ENCODE assay signal across 16 cellular contexts in the genomic region with DNA sequence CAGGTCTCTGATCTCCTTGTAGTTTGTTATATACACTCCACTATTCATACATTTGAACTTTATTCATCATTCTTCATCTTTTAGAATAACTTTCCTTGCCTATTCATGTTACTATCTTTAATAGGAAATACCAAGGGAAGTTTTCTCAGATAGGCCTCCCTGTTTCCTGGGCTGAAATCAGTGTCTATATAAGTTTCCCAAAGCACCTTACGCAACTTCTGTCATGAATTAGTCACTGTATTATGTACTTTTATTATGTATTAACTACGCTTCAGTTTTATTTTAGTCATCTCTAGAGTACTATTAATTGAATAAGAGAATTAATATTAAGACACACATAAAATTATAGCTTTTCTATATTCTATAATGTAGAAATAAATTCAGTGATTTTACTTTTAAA.
DNase-seq lines count a peak whose midpoint lies in the region; ATAC-seq and TF ChIP-seq lines count a peak whose summit lies in the region.
"Had no signal": no experiment of that assay in that cellular context is flagged by ENCODE, and none has a peak within 500 bp of the region (broad histone marks: within the 10 kb centered on the region; RNA-seq: fewer than 3 reads in every experiment).

No MANE protein-coding gene starts in this region.

- H3K9ac ChIP-seq in HCT116 (ENCODE audit: low read length) (no peak overlapping the region), SK-N-MC (ENCODE audit: insufficient read length) (no peak overlapping the region), colonic mucosa (ENCODE audit: low read depth in 2 of 2, low read length in 2 of 2) (no peak overlapping the region)

- H3K4me1 ChIP-seq in HCT116 (ENCODE audit: control insufficient read depth in 1 of 2, insufficient read depth in 2 of 2, low read length in 2 of 2) (no peaks in the 10 kb centered on the region), colonic mucosa (no peaks in the 10 kb centered on the region), sigmoid colon (no peaks in the 10 kb centered on the region)
- H3K4me1 ChIP-seq: SJCRH30 had no signal

- H3K4me3 ChIP-seq in HCT116 (replicated peaks in 1 of 2; ENCODE audit: low read depth in 1 of 2, low read length in 2 of 2) (no peak overlapping the region), SK-N-MC (no peak overlapping the region), fibroblast of mammary gland (ENCODE audit: control insufficient read depth, low read depth, low read length) (no peak overlapping the region), colonic mucosa (no peak overlapping the region), sigmoid colon (no peak overlapping the region)
- H3K4me3 ChIP-seq: GM12878, PC-9, SJCRH30 had no signal

- H3K36me3 ChIP-seq in HCT116 (ENCODE audit: control insufficient read depth in 1 of 2, insufficient read depth in 2 of 2, low read length in 2 of 2) (no peaks in the 10 kb centered on the region), SK-N-MC (ENCODE audit: insufficient read depth, low read length) (no peaks in the 10 kb centered on the region), colonic mucosa (no peaks in the 10 kb centered on the region), sigmoid colon (no peaks in the 10 kb centered on the region)
- H3K36me3 ChIP-seq: SJCRH30 had no signal

- no peak for ATAC-seq in HCT116
- ATAC-seq: GM12878 had no signal

- no peaks in the 10 kb centered on the region for H4K20me1 ChIP-seq in HCT116 (ENCODE audit: insufficient read depth)

- POLR2A ChIA-PET in HCT116 (lab: Charles Lee), result no interaction called here

- WGBS in sigmoid colon, 2 donors, result 90 to 92% methylated on average over 2 of the region's 2 CpGs

- intact Hi-C loops in HCT116 (cut with micrococcal nuclease), result no loop called here
- intact Hi-C loops in colonic mucosa (cut with DNase I), result no loop called here
- intact Hi-C loops in sigmoid colon (cut with DNase I), result no loop called here

- H3K9me3 ChIP-seq in HCT116 (ENCODE audit: control insufficient read depth in 1 of 2, insufficient read depth in 1 of 2, low read depth in 1 of 2, low read length in 2 of 2), result no peaks in the 10 kb centered on the region
- H3K9me3 ChIP-seq in SK-N-MC (ENCODE audit: low read depth, low read length), result no peaks in the 10 kb centered on the region
- H3K9me3 ChIP-seq in colonic mucosa, result no peaks in the 10 kb centered on the region
- no peaks in the 10 kb centered on the region for H3K9me3 ChIP-seq in sigmoid colon
- H3K9me3 ChIP-seq: SJCRH30 had no signal

- DNase-seq in HCT116 (ENCODE audit: low read depth, low spot score), result no peak
- peak; percentile 34 for DNase-seq in SK-N-MC (ENCODE audit: low read depth, low spot score)
- DNase-seq in fibroblast of mammary gland (ENCODE audit: low read depth), result peak; percentile 18
- DNase-seq in colonic mucosa, result no peak
- DNase-seq in sigmoid colon, result no peak
- DNase-seq in T-helper 1 cell, result no peak
- no peak for DNase-seq in NCI-H1694 (lab: John Stamatoyannopoulos, UW)
- DNase-seq: DMS 273 treated with DMSO at 0.1 percent for 48 hours, GOT3, KBM-7, NCI-H187 treated with DMSO at 0.1 percent for 48 hours, NCI-H2227 treated with DMSO at 0.1 percent for 48 hours, NCI-H524, PC-9, SJCRH30 had no signal

- no peaks in the 10 kb centered on the region for H3K79me2 ChIP-seq in HCT116 (ENCODE audit: insufficient read depth, low read length)

- TF ChIP-seq RAD21 in HCT116 (IDR thresholded peaks at IDR 0.05; ENCODE audit: low read depth), result no peak

- H3K27me3 ChIP-seq in HCT116 (ENCODE audit: insufficient read depth, low read length), result no peaks in the 10 kb centered on the region
- no peaks in the 10 kb centered on the region for H3K27me3 ChIP-seq in colonic mucosa
- H3K27me3 ChIP-seq in sigmoid colon, result no peaks in the 10 kb centered on the region
- H3K27me3 ChIP-seq: SJCRH30 had no signal

- TF ChIP-seq EP300 in sigmoid colon (IDR thresholded peaks at IDR 0.05), result no peak

- no TSS peak for BruUV-seq in HCT116 (replicated peaks; lab: Mats Ljungman, UMichigan)

- TF ChIP-seq POLR2A in HCT116 (IDR thresholded peaks at IDR 0.05; ENCODE audit: borderline replicate concordance, extremely low read depth, insufficient read depth, insufficient read length), result no peak
- no peak for TF ChIP-seq POLR2A in sigmoid colon (IDR thresholded peaks at IDR 0.05)

- peak overlapping the region; percentile 60 for H2AFZ ChIP-seq in HCT116 (ENCODE audit: low read depth, low read length, poor library complexity, severe bottlenecking)
- H2AFZ ChIP-seq: PC-9 had no signal

- RAD21 ChIA-PET in HCT116 (lab: Charles Lee; ENCODE audit: low non-redundant PET in 1 of 2, low total read pairs in 2 of 2, uncharacterized antibody in 2 of 2, unreplicated experiment in 2 of 2), result no interaction called here

- CTCF ChIA-PET in HCT116 (lab: Charles Lee), result no interaction called here

- H3K9me2 ChIP-seq in HCT116 (ENCODE audit: insufficient read depth), result no peaks in the 10 kb centered on the region

- TF ChIP-seq CTCF in HCT116 (IDR thresholded peaks at IDR 0.05 in 2 of 3, conservative IDR thresholded peaks at IDR 0.05 in 1 of 3; ENCODE audit: borderline replicate concordance in 1 of 3, insufficient read depth in 1 of 3, low read depth in 2 of 3, low read length in 2 of 3) (no peak), fibroblast of mammary gland (conservative IDR thresholded peaks at IDR 0.05; ENCODE audit: control insufficient read depth, insufficient read depth, low read depth, low read length) (no peak), colonic mucosa (IDR thresholded peaks at IDR 0.05) (no peak), sigmoid colon (IDR thresholded peaks at IDR 0.05) (no peak)

- no peak overlapping the region for H3K27ac ChIP-seq in HCT116 (ENCODE audit: low read depth, low read length)
- no peak overlapping the region for H3K27ac ChIP-seq in SK-N-MC
- H3K27ac ChIP-seq in colonic mucosa, result no peak overlapping the region
- no peak overlapping the region for H3K27ac ChIP-seq in sigmoid colon
- H3K27ac ChIP-seq: PC-9, SJCRH30 had no signal

- no peak overlapping the region for H3K4me2 ChIP-seq in HCT116 (ENCODE audit: low read length)
- H3K4me2 ChIP-seq: PC-9 had no signal

TF ChIP-seq in HCT116, 20 proteins besides CTCF, POLR2A, EP300 and RAD21:
- TF ChIP-seq EZH2phosphoT487 (IDR thresholded peaks at IDR 0.05; ENCODE audit: borderline replicate concordance) (no peak), ZNF274 (IDR thresholded peaks at IDR 0.05; ENCODE audit: low read depth, low read length) (no peak), EZH2 (IDR thresholded peaks at IDR 0.05) (no peak), TCF7L2 (IDR thresholded peaks at IDR 0.05; ENCODE audit: borderline replicate concordance, extremely low read depth, insufficient read depth, insufficient read length) (no peak), CBX3 (IDR thresholded peaks at IDR 0.05; ENCODE audit: low read depth) (no peak), SRF (IDR thresholded peaks at IDR 0.05; ENCODE audit: low read depth) (no peak), CEBPB (IDR thresholded peaks at IDR 0.05; ENCODE audit: low read depth) (no peak), FOSL1 (IDR thresholded peaks at IDR 0.05; ENCODE audit: low read depth) (no peak), ZFX (IDR thresholded peaks at IDR 0.05) (no peak), SIN3A (IDR thresholded peaks at IDR 0.05; ENCODE audit: low read depth) (no peak), ELF1 (IDR thresholded peaks at IDR 0.05; ENCODE audit: borderline replicate concordance, low read depth) (no peak), EGR1 (IDR thresholded peaks at IDR 0.05; ENCODE audit: low read depth) (no peak), POLR2AphosphoS5 (IDR thresholded peaks at IDR 0.05; ENCODE audit: low read depth, low read length) (no peak), SP1 (IDR thresholded peaks at IDR 0.05; ENCODE audit: low read depth) (no peak)
- TF ChIP-seq, protein P1, sequence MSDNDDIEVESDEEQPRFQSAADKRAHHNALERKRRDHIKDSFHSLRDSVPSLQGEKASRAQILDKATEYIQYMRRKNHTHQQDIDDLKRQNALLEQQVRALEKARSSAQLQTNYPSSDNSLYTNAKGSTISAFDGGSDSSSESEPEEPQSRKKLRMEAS (IDR thresholded peaks at IDR 0.05), result no peak
- TF ChIP-seq, protein P2, sequence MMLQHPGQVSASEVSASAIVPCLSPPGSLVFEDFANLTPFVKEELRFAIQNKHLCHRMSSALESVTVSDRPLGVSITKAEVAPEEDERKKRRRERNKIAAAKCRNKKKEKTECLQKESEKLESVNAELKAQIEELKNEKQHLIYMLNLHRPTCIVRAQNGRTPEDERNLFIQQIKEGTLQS (IDR thresholded peaks at IDR 0.05), result no peak
- TF ChIP-seq, protein P3, sequence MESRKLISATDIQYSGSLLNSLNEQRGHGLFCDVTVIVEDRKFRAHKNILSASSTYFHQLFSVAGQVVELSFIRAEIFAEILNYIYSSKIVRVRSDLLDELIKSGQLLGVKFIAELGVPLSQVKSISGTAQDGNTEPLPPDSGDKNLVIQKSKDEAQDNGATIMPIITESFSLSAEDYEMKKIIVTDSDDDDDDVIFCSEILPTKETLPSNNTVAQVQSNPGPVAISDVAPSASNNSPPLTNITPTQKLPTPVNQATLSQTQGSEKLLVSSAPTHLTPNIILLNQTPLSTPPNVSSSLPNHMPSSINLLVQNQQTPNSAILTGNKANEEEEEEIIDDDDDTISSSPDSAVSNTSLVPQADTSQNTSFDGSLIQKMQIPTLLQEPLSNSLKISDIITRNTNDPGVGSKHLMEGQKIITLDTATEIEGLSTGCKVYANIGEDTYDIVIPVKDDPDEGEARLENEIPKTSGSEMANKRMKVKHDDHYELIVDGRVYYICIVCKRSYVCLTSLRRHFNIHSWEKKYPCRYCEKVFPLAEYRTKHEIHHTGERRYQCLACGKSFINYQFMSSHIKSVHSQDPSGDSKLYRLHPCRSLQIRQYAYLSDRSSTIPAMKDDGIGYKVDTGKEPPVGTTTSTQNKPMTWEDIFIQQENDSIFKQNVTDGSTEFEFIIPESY (IDR thresholded peaks at IDR 0.05; ENCODE audit: extremely low read depth, insufficient replicate concordance, low read length), result no peak

Comparison
In these comparisons a context has a peak if more than half of its experiments do, and no peak if none do; other contexts are left out.
1. DNase-seq: peak in SK-N-MC (single experiment) and fibroblast of mammary gland (single experiment); none in HCT116 (single experiment), colonic mucosa (single experiment), sigmoid colon (single experiment), T-helper 1 cell (0 of 5) and NCI-H1694 (single experiment).